In the genomic region with DNA sequence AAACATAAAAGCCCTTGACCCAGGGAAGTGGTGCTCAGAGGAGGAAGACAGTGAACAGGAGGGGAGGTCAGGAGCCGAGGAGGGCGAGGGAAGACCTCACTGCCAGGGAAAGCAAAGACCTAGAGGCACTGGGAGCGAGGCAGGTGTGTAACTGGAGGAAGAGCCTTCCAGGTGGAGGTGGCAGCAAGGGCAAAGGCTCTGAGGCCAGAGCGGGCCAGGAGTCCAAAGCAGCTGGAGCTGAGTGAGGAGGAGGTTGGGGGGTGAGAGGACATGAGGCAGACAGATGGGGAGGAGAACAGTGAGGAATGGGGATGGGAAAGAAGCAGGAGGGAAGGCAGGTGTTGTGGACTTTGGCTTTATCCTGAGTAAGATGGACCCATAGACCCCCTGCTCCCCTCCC, we compare ENCODE assay signal across 1 cellular context.
A peak's percentile ranks its signal among the peaks of the same experiment; 100 is the strongest.
TF ChIP-seq lines count a peak whose summit lies in the region.

No MANE protein-coding gene starts in this region.

TF ChIP-seq in HEK293, 187 proteins besides CTCF, POLR2A, EP300 and RAD21:
- no peak for TF ChIP-seq ZBTB1 (tag by site-specific recombination; IDR thresholded peaks at IDR 0.05)
- no peak for TF ChIP-seq SETDB1 (IDR thresholded peaks at IDR 0.05; ENCODE audit: insufficient read length, low read length)
- TF ChIP-seq SALL2 (tag by site-specific recombination; IDR thresholded peaks at IDR 0.05; ENCODE audit: borderline replicate concordance), result no peak
- TF ChIP-seq SCRT1 (tag by site-specific recombination; IDR thresholded peaks at IDR 0.05; ENCODE audit: borderline replicate concordance), result no peak
- TF ChIP-seq ZNF600 (tag by site-specific recombination; IDR thresholded peaks at IDR 0.05), result peak; percentile 63; the same call in 1 of the 2 replicates
- no peak for TF ChIP-seq ZNF48 (tag by site-specific recombination; IDR thresholded peaks at IDR 0.05)
- TF ChIP-seq ZNF221 (tag by site-specific recombination; IDR thresholded peaks at IDR 0.05; ENCODE audit: borderline replicate concordance), result no peak
- no peak for TF ChIP-seq KLF8 (tag by site-specific recombination; IDR thresholded peaks at IDR 0.05)
- no peak for TF ChIP-seq ZNF792 (tag by site-specific recombination; IDR thresholded peaks at IDR 0.05)
- TF ChIP-seq MZF1 (tag by site-specific recombination; IDR thresholded peaks at IDR 0.05; ENCODE audit: borderline replicate concordance), result no peak
- no peak for TF ChIP-seq ZEB2 (tag by site-specific recombination; IDR thresholded peaks at IDR 0.05)
- no peak for TF ChIP-seq ZNF23 (tag by site-specific recombination; IDR thresholded peaks at IDR 0.05; ENCODE audit: borderline replicate concordance)
- TF ChIP-seq, protein P1, sequence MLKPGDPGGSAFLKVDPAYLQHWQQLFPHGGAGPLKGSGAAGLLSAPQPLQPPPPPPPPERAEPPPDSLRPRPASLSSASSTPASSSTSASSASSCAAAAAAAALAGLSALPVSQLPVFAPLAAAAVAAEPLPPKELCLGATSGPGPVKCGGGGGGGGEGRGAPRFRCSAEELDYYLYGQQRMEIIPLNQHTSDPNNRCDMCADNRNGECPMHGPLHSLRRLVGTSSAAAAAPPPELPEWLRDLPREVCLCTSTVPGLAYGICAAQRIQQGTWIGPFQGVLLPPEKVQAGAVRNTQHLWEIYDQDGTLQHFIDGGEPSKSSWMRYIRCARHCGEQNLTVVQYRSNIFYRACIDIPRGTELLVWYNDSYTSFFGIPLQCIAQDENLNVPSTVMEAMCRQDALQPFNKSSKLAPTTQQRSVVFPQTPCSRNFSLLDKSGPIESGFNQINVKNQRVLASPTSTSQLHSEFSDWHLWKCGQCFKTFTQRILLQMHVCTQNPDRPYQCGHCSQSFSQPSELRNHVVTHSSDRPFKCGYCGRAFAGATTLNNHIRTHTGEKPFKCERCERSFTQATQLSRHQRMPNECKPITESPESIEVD (tag by site-specific recombination; IDR thresholded peaks at IDR 0.05), result no peak
- TF ChIP-seq ZNF621 (tag by site-specific recombination; IDR thresholded peaks at IDR 0.05), result no peak
- no peak for TF ChIP-seq SP2 (tag by site-specific recombination; IDR thresholded peaks at IDR 0.05)
- TF ChIP-seq ZNF623 (tag by site-specific recombination; IDR thresholded peaks at IDR 0.05), result 0 out of 2 replicates have a peak, but pooled peaks have one; percentile 34
- TF ChIP-seq, protein P2, sequence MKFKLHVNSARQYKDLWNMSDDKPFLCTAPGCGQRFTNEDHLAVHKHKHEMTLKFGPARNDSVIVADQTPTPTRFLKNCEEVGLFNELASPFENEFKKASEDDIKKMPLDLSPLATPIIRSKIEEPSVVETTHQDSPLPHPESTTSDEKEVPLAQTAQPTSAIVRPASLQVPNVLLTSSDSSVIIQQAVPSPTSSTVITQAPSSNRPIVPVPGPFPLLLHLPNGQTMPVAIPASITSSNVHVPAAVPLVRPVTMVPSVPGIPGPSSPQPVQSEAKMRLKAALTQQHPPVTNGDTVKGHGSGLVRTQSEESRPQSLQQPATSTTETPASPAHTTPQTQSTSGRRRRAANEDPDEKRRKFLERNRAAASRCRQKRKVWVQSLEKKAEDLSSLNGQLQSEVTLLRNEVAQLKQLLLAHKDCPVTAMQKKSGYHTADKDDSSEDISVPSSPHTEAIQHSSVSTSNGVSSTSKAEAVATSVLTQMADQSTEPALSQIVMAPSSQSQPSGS (tag by site-specific recombination; IDR thresholded peaks at IDR 0.05; ENCODE audit: low read depth), result no peak
- TF ChIP-seq KLF7 (tag by site-specific recombination; IDR thresholded peaks at IDR 0.05; ENCODE audit: borderline replicate concordance), result no peak
- TF ChIP-seq ZBTB21 (tag by site-specific recombination; IDR thresholded peaks at IDR 0.05), result no peak
- TF ChIP-seq ZNF341 (tag by site-specific recombination; IDR thresholded peaks at IDR 0.05; ENCODE audit: low read depth), result peak; percentile 26; the same call in 1 of the 2 replicates
